ENCODE assay signal across 8 cellular contexts in the genomic region with DNA sequence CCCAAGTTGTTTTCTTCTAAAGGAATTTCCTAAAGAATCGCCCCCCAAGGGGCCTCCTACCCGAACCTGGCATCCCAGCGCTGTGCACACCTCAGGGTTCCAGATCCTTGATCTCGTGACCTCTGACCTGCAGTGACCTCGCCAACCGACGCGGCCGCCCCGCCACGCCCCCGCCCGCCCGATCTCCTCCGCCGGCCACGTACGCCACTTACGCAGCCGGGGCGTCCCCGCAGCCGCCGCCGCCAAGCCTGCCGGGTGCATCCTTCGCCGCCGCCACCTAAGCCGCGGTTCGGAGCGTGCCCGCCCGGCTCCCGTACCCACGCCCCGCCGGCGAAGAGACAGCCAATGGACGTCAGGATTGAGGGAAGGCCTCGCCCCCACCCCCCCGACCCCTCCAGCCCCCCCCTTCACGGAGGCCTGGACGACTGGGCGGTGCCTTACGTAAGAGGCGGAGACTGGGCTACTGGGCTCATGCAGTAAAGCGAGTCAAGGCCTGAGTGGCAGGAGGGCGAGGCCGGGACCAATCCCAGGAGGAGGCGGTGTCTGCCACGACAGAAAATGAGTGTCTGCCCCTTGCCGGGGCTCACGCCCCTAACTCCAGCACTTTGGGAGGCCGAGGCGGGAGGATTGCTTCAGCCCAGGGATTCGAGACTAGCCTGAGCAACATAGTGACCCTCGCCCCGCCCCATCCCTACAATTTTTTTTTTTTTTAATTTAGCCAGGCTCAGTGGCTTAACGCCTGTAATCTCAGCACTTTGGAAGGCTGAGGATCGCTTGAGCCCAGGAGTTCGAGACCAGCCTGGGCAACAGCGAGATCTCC. TPM values are rescaled to one million over a fixed set of nuclear protein-coding genes. Genes with fewer than 3 reads are reported as not detected.
DNase-seq lines count a peak whose midpoint lies in the region; ATAC-seq, FAIRE-seq and TF ChIP-seq lines count a peak whose summit lies in the region.

A gene with protein sequence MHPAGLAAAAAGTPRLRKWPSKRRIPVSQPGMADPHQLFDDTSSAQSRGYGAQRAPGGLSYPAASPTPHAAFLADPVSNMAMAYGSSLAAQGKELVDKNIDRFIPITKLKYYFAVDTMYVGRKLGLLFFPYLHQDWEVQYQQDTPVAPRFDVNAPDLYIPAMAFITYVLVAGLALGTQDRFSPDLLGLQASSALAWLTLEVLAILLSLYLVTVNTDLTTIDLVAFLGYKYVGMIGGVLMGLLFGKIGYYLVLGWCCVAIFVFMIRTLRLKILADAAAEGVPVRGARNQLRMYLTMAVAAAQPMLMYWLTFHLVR (minus strand): TSS at position 291 of the 820 bp plus-strand sequence. CDS start 30 bp downstream, at position 261.

- peak; percentile 87 for ATAC-seq in HG03432 (IDR thresholded peaks at IDR 0.05; ENCODE audit: unreplicated experiment)

- H2AFZ ChIP-seq in keratinocyte (ENCODE audit: control insufficient read depth, low read length) = peak within 1 kb of the TSS; percentile 54

- dilution Hi-C loops in keratinocyte (cut with MboI; ENCODE audit: extremely low pct_ligation_motif_present, low sequenced_read_pairs) = no loop called here

- H3K27ac ChIP-seq in keratinocyte (ENCODE audit: control insufficient read depth, insufficient read depth, low read length) = peak within 1 kb of the TSS; percentile 83

- H3K79me2 ChIP-seq in keratinocyte (ENCODE audit: control insufficient read depth, insufficient read depth, low read length) = peaks cover 25% of the 10 kb centered on the region

- TF ChIP-seq POLR2A in GM19193 (IDR thresholded peaks at IDR 0.05; ENCODE audit: extremely low read depth, insufficient read depth, insufficient read length) = peak; percentile 36

- peaks cover 27% of the 10 kb centered on the region for H3K4me1 ChIP-seq in keratinocyte (ENCODE audit: control insufficient read depth, extremely low read depth, insufficient read depth, low read length)

- DNase-seq in Ammon's horn (ENCODE audit: low spot score) (peak; percentile 99), NCI-H460 (ENCODE audit: extremely low read depth, low read depth) (peak; percentile 94), cerebellar cortex (ENCODE audit: low spot score) (peak; percentile 99), keratinocyte (ENCODE audit: low read depth, low spot score) (peak; percentile 91)
- peak; percentile 95 for DNase-seq in activated CD4-positive, CD25-positive, alpha-beta regulatory T cell treated with anti-CD3 and anti-CD28 coated beads, Interleukin-2, amount 50 U/mL, for 72 hours
- peak; percentile 89 to 95 (median 94) for DNase-seq in stimulated activated CD4-positive, alpha-beta T cell treated with anti-CD3 and anti-CD28 coated beads, Interleukin-12 subunit alpha, Interleukin-12 subunit beta, amount 100 ng/mL, for 48 hours (ENCODE audit: low read depth in 2 of 3, low spot score in 1 of 3)

- H3K36me3 ChIP-seq in keratinocyte (ENCODE audit: control insufficient read depth in 2 of 2, extremely low read depth in 1 of 2, insufficient read depth in 2 of 2, low read length in 2 of 2) = peaks cover 0 to 4% of the 10 kb centered on the region in 2 experiments

- peak within 1 kb of the TSS; percentile 86 for H3K4me2 ChIP-seq in keratinocyte (ENCODE audit: control insufficient read depth, extremely low read depth, insufficient read depth, low read depth, low read length)

- FAIRE-seq in keratinocyte (lab: Jason Lieb, UNC) = peak; percentile 57

- TF ChIP-seq CTCF in keratinocyte (optimal IDR thresholded peaks at IDR 0.05 in 1 of 3, IDR thresholded peaks at IDR 0.05 in 1 of 3, conservative IDR thresholded peaks at IDR 0.05 in 1 of 3; ENCODE audit: extremely low read depth in 1 of 3, insufficient read depth in 2 of 3, low read length in 3 of 3) = no peak

- no peaks in the 10 kb centered on the region for H3K27me3 ChIP-seq in keratinocyte (ENCODE audit: control insufficient read depth, extremely low read depth, insufficient read depth, low read length)

- no peaks in the 10 kb centered on the region for H3K9me3 ChIP-seq in keratinocyte (ENCODE audit: control insufficient read depth, low read depth, low read length)

- peak within 1 kb of the TSS; percentile 70 to 93 (median 89) for H3K4me3 ChIP-seq in keratinocyte (ENCODE audit: control insufficient read depth in 2 of 3, extremely low read depth in 1 of 3, insufficient read depth in 2 of 3, low read depth in 1 of 3, low read length in 3 of 3)

- H3K9ac ChIP-seq in keratinocyte (ENCODE audit: control insufficient read depth, extremely low read depth, insufficient read depth, low read length) = peak within 1 kb of the TSS; percentile 89

- no peaks in the 10 kb centered on the region for H3K9me1 ChIP-seq in keratinocyte (ENCODE audit: control insufficient read depth, extremely low read depth, insufficient read depth, low read length)

- no peaks in the 10 kb centered on the region for H4K20me1 ChIP-seq in keratinocyte (ENCODE audit: control insufficient read depth, extremely low read depth, insufficient read depth, low read length)

RNA-seq across cellular contexts. Expression of the gene that starts here (rescaled TPM):
- 35.9 and 47.5 TPM in 2 replicates for total RNA-seq in NCI-H460 (2014; rRNA removed; shearing (Covaris generic))
- polyA plus RNA-seq in NCI-H460 (2014; cell fraction: nucleus; rRNA removed) = 72.4 and 73.8 TPM in 2 replicates
- polyA plus RNA-seq in keratinocyte = 38.1 to 66.5 TPM (median 47.6 TPM) in 3 replicates
- 7.4 TPM for polyA plus RNA-seq in keratinocyte (2011; ENCODE audit: low read depth)
- 29.0 and 58.3 TPM in 2 replicates for polyA plus RNA-seq in keratinocyte (2011; cell fraction: cytosol; rRNA removed)
- 25.8 and 36.8 TPM in 2 replicates for polyA plus RNA-seq in keratinocyte (2011; cell fraction: nucleus; rRNA removed)
- polyA plus RNA-seq in keratinocyte (2012; ENCODE audit: low replicate concordance) = 26.1 and 50.0 TPM in 2 replicates
- polyA minus RNA-seq in keratinocyte = 40.3 to 62.6 TPM (median 40.9 TPM) in 3 replicates
- 51.8 TPM for polyA minus RNA-seq in keratinocyte (2011; cell fraction: cytosol; rRNA and poly(A)+ RNA removed)
- 12.3 and 12.4 TPM in 2 replicates for polyA minus RNA-seq in keratinocyte (2011; cell fraction: nucleus; rRNA and poly(A)+ RNA removed)

Comparison
In these comparisons a context has a peak if more than half of its experiments do, and no peak if none do; other contexts are left out.
1. Peak in every context shown above with its lines: DNase-seq, ATAC-seq, H3K4me3 ChIP-seq and H3K27ac ChIP-seq.